8 cellular contexts compared by ENCODE assay signal in genomic region chr9:92764381-92764987, GRCh38. TPM values are rescaled to one million over a fixed set of nuclear protein-coding genes. Genes with fewer than 3 reads are reported as not detected.
DNase-seq lines count a peak whose midpoint lies in the region; ATAC-seq and TF ChIP-seq lines count a peak whose summit lies in the region.

BICD2 (minus strand) TSS chr9:92764833; CDS start chr9:92764744, 89 bp downstream.

- in situ Hi-C loops in brain microvascular endothelial cell (cut with HindIII; ENCODE audit: low pct_ligation_motif_present, low sequenced_read_pairs): no loop called here

- ATAC-seq in left lung: no peak

- H3K27me3 ChIP-seq in brain microvascular endothelial cell (replicated peaks) (no peaks in the 10 kb centered on the region), left lung (no peaks in the 10 kb centered on the region)

- intact Hi-C loops in T-helper 1 cell treated with Interleukin-12 subunit alpha and Interleukin-12 subunit beta and Interleukin-4 antibody, amounts not matched to agents 30 ng/mL and 1 ng/mL, for 36 hours (cut with micrococcal nuclease): loop anchor here (2.0 to 10.0 kb wide), 3 partner anchors 300 to 688 kb away; partner anchors contain the start of genes FAM120AOS and NINJ1
- intact Hi-C loops in left lung (cut with DNase I): loop anchor here in 1 of 2 donors (10.0 kb wide), 1 partner anchor 50 kb away; no protein-coding TSS in a partner anchor

- H3K4me3 ChIP-seq in brain microvascular endothelial cell (ENCODE audit: low read depth, low read length) (peak within 1 kb of the TSS; percentile 95), left lung (peak within 1 kb of the TSS; percentile 99)

- H3K36me3 ChIP-seq in brain microvascular endothelial cell (replicated peaks): no peaks in the 10 kb centered on the region
- no peaks in the 10 kb centered on the region for H3K36me3 ChIP-seq in left lung

- H3K4me1 ChIP-seq in left lung: peaks cover 22 to 58% of the 10 kb centered on the region in 2 donors

- no peak for DNase-seq in T-helper 1 cell
- peak; percentile 98 for DNase-seq in HT1080 (ENCODE audit: low read depth)
- DNase-seq in brain microvascular endothelial cell: no peak
- no peak for DNase-seq in left lung
- peak in 6 of 49 donors; percentile 44 to 69 (median 64) for DNase-seq in substantia nigra (lab: John Stamatoyannopoulos, UW)
- DNase-seq in NCI-H2171 treated with DMSO at 0.1 percent for 48 hours (lab: John Stamatoyannopoulos, UW): no peak
- DNase-seq in COR-L47 (lab: John Stamatoyannopoulos, UW): no peak

- TF ChIP-seq CTCF in brain microvascular endothelial cell (IDR thresholded peaks at IDR 0.05; ENCODE audit: low read depth, low read length, missing control alignments) (no peak), left lung (IDR thresholded peaks at IDR 0.05) (no peak)

- peak within 1 kb of the TSS; percentile 95 for H3K27ac ChIP-seq in brain microvascular endothelial cell
- H3K27ac ChIP-seq in left lung: peak within 1 kb of the TSS; percentile 100
- peak within 1 kb of the TSS; percentile 97 for H3K27ac ChIP-seq in substantia nigra (ENCODE audit: low read depth, low read length, poor library complexity, severe bottlenecking)

- H3K9me3 ChIP-seq in left lung: no peaks in the 10 kb centered on the region

RNA-seq across cellular contexts. Expression of gene BICD2, which starts in this region (rescaled TPM):
- total RNA-seq in T-helper 1 cell treated with Interleukin-12 subunit alpha and Interleukin-12 subunit beta and Interleukin-4 antibody, amounts not matched to agents 30 ng/mL and 1 ng/mL, for 36 hours: 27.1 and 28.2 TPM in 2 replicates
- total RNA-seq in HT1080 (2014; rRNA removed; shearing (Covaris generic)): 46.5 and 51.8 TPM in 2 replicates
- 29.0 and 33.4 TPM in 2 replicates for polyA plus RNA-seq in HT1080 (2015; cell fraction: cytosol; rRNA removed)
- 33.3 and 35.6 TPM in 2 replicates for polyA plus RNA-seq in HT1080 (2015; cell fraction: nucleus; rRNA removed)
- 10 to 100 TPM; 33.7 to 34.5 TPM for total RNA-seq in left lung
